ENCODE assay signal across 20 cellular contexts in the genomic region with DNA sequence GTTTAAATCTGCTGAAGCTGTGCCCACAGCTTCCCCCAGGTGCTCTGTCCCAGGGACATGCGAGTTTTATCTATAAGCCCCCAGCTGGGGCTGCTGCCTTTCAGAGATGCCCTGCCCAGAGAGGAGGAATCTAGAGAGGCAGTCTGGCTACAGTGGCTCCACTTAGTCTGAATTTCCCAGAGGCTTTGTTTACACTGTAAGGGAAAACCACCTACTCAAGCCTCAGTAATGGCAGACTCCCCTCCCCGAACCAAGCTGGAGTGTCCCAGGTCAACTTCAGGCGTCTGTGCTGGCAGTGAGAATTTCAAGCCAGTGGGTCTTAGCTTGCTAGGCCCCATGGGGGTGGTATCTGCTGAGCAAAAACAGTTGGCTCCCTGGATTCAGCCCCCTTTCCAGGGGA.
"Had no signal": no experiment of that assay in that cellular context is flagged by ENCODE, and none has a peak within 500 bp of the region (broad histone marks: within the 10 kb centered on the region; RNA-seq: fewer than 3 reads in every experiment).

No MANE protein-coding gene starts in this region.

- H3K27me3 ChIP-seq: esophagus muscularis mucosa, pancreas, thyroid gland, upper lobe of right lung had no signal

- H3K27ac Mint-ChIP-seq: activated CD4-positive, alpha-beta T cell treated with anti-CD3 and anti-CD28 coated beads, Interleukin-2, amount 10 ng/mL, durations not matched to agents 24 days and 14 days; activated CD8-positive, alpha-beta memory T cell treated with anti-CD3 and anti-CD28 coated beads, Interleukin-2, amount 10 ng/mL, durations not matched to agents 7 days and 5 days; activated CD8-positive, alpha-beta T cell treated with anti-CD3 and anti-CD28 coated beads for 36 hours; activated naive CD4-positive, alpha-beta T cell treated with anti-CD3 and anti-CD28 coated beads, Interleukin-2, amount 10 ng/mL, durations not matched to agents 7 days and 5 days; memory B cell; natural killer cell treated with Interleukin-12 subunit alpha and Interleukin-12 subunit beta and Interleukin-15 and Interleukin-18, amount 100 ng/mL, for 72 hours had no signal

- DNase-seq: activated CD4-positive, alpha-beta T cell treated with anti-CD3 and anti-CD28 coated beads, Interleukin-2, amount 10 ng/mL, durations not matched to agents 24 days and 14 days; activated CD8-positive, alpha-beta memory T cell treated with anti-CD3 and anti-CD28 coated beads, Interleukin-2, amount 10 ng/mL, durations not matched to agents 7 days and 5 days; activated CD8-positive, alpha-beta T cell treated with anti-CD3 and anti-CD28 coated beads for 36 hours; activated effector memory CD4-positive, alpha-beta T cell treated with anti-CD3 and anti-CD28 coated beads, Interleukin-2, amount 50 U/mL, for 16 hours; activated naive CD4-positive, alpha-beta T cell treated with anti-CD3 and anti-CD28 coated beads, Interleukin-2, amount 10 ng/mL, durations not matched to agents 7 days and 5 days; activated T-cell treated with anti-CD3 and anti-CD28 coated beads for 4 hours; amygdala; cerebellar nuclear complex; glutamatergic neuron; hippocampal formation; pancreas; stimulated activated CD4-positive, alpha-beta T cell treated with anti-CD3 and anti-CD28 coated beads, Interleukin-4, amount 100 ng/mL, for 24 hours; stimulated activated naive CD8-positive, alpha-beta T cell treated with anti-CD3 and anti-CD28 coated beads, Interleukin-15, Interleukin-2, amounts not matched to agents 100 U/mL and 50 U/mL, for 24 hours; thyroid gland; upper lobe of right lung had no signal

- H3K4me1 ChIP-seq: esophagus muscularis mucosa, pancreas, thyroid gland, upper lobe of right lung had no signal

- H3K27ac ChIP-seq: coronary artery, esophagus muscularis mucosa, pancreas, thyroid gland, upper lobe of right lung, VCaP had no signal

- H3K27me3 Mint-ChIP-seq: activated CD4-positive, alpha-beta T cell treated with anti-CD3 and anti-CD28 coated beads, Interleukin-2, amount 10 ng/mL, durations not matched to agents 24 days and 14 days; activated CD8-positive, alpha-beta memory T cell treated with anti-CD3 and anti-CD28 coated beads, Interleukin-2, amount 10 ng/mL, durations not matched to agents 7 days and 5 days; activated CD8-positive, alpha-beta T cell treated with anti-CD3 and anti-CD28 coated beads for 36 hours; activated naive CD4-positive, alpha-beta T cell treated with anti-CD3 and anti-CD28 coated beads, Interleukin-2, amount 10 ng/mL, durations not matched to agents 7 days and 5 days; memory B cell; natural killer cell treated with Interleukin-12 subunit alpha and Interleukin-12 subunit beta and Interleukin-15 and Interleukin-18, amount 100 ng/mL, for 72 hours had no signal

- H3K4me1 Mint-ChIP-seq: activated CD4-positive, alpha-beta T cell treated with anti-CD3 and anti-CD28 coated beads, Interleukin-2, amount 10 ng/mL, durations not matched to agents 24 days and 14 days; activated CD8-positive, alpha-beta memory T cell treated with anti-CD3 and anti-CD28 coated beads, Interleukin-2, amount 10 ng/mL, durations not matched to agents 7 days and 5 days; activated naive CD4-positive, alpha-beta T cell treated with anti-CD3 and anti-CD28 coated beads, Interleukin-2, amount 10 ng/mL, durations not matched to agents 7 days and 5 days; memory B cell had no signal

- H3K36me3 Mint-ChIP-seq: activated CD8-positive, alpha-beta memory T cell treated with anti-CD3 and anti-CD28 coated beads, Interleukin-2, amount 10 ng/mL, durations not matched to agents 7 days and 5 days; activated naive CD4-positive, alpha-beta T cell treated with anti-CD3 and anti-CD28 coated beads, Interleukin-2, amount 10 ng/mL, durations not matched to agents 7 days and 5 days; memory B cell had no signal

- H3K4me3 Mint-ChIP-seq: activated CD4-positive, alpha-beta T cell treated with anti-CD3 and anti-CD28 coated beads, Interleukin-2, amount 10 ng/mL, durations not matched to agents 24 days and 14 days; activated CD8-positive, alpha-beta memory T cell treated with anti-CD3 and anti-CD28 coated beads, Interleukin-2, amount 10 ng/mL, durations not matched to agents 7 days and 5 days; activated CD8-positive, alpha-beta T cell treated with anti-CD3 and anti-CD28 coated beads for 36 hours; activated naive CD4-positive, alpha-beta T cell treated with anti-CD3 and anti-CD28 coated beads, Interleukin-2, amount 10 ng/mL, durations not matched to agents 7 days and 5 days; memory B cell; natural killer cell treated with Interleukin-12 subunit alpha and Interleukin-12 subunit beta and Interleukin-15 and Interleukin-18, amount 100 ng/mL, for 72 hours had no signal

- H3K9me3 ChIP-seq: esophagus muscularis mucosa, pancreas, thyroid gland, upper lobe of right lung had no signal
